ENCODE assay signal across 7 cellular contexts in genomic region chr2:6826081-6826913, GRCh38.
DNase-seq lines count a peak whose midpoint lies in the region; ATAC-seq and TF ChIP-seq lines count a peak whose summit lies in the region.

No MANE protein-coding gene starts in this region.

- peak; percentile 97 for ATAC-seq in GM21737 (IDR thresholded peaks at IDR 0.05; ENCODE audit: unreplicated experiment)

- no peaks in the 10 kb centered on the region for H3K27me3 ChIP-seq in brain microvascular endothelial cell (replicated peaks)

- peak overlapping the region; percentile 76 for H3K27ac ChIP-seq in brain microvascular endothelial cell

- TF ChIP-seq CTCF in GM12872 (IDR thresholded peaks at IDR 0.05; ENCODE audit: insufficient read depth, low read depth, low read length), result peak; percentile 82
- TF ChIP-seq CTCF in brain microvascular endothelial cell (IDR thresholded peaks at IDR 0.05; ENCODE audit: low read depth, low read length, missing control alignments), result peak; percentile 79

- no peaks in the 10 kb centered on the region for H3K36me3 ChIP-seq in brain microvascular endothelial cell (replicated peaks)

- peak; percentile 73 for DNase-seq in KG1 (lab: John Stamatoyannopoulos, UW)
- peak in 4 of 5 experiments; percentile 12 to 64 (median 32) for DNase-seq in T-helper 2 cell
- peak; percentile 77 for DNase-seq in brain microvascular endothelial cell
- peak; percentile 20 for DNase-seq in medulla oblongata (ENCODE audit: extremely low spot score)
- DNase-seq in stimulated activated naive CD4-positive, alpha-beta T cell treated with Interleukin-2 at 50 U/mL for 16 hours (lab: John Stamatoyannopoulos, UW), result peak; percentile 16

- no peak overlapping the region for H3K4me3 ChIP-seq in brain microvascular endothelial cell (ENCODE audit: low read depth, low read length)

- in situ Hi-C loops in brain microvascular endothelial cell (cut with HindIII; ENCODE audit: low pct_ligation_motif_present, low sequenced_read_pairs), result no loop called here

Comparison
In these comparisons a context has a peak if more than half of its experiments do, and no peak if none do; other contexts are left out.
1. DNase-seq: peak in every context shown above with its lines; median percentile 77 in brain microvascular endothelial cell; 73 in KG1; 32 in T-helper 2 cell; 20 in medulla oblongata; 16 in stimulated activated naive CD4-positive, alpha-beta T cell treated with Interleukin-2 at 50 U/mL for 16 hours.